Comparison of ENCODE assay signal across 1 cellular context in genomic region chr2:32947484-32948143, GRCh38.
TF ChIP-seq lines count a peak whose summit lies in the region.

No MANE protein-coding gene starts in this region.

TF ChIP-seq in K562, 482 proteins besides CTCF, POLR2A, EP300 and RAD21 (continued from another document and continues in another):
- TF ChIP-seq ARID4B (CRISPR knock-in tag; IDR thresholded peaks at IDR 0.05) (peak; percentile 74), ZNF699 (CRISPR knock-in tag; IDR thresholded peaks at IDR 0.05; ENCODE audit: insufficient replicate concordance) (no peak), SP2 (IDR thresholded peaks at IDR 0.05; ENCODE audit: extremely low read depth, low read depth, low read length, poor library complexity, severe bottlenecking) (no peak), FOSL1 (tag; conservative IDR thresholded peaks at IDR 0.05) (peak; percentile 9; the same call in 1 of the 2 replicates), MGA (IDR thresholded peaks at IDR 0.05) (no peak), ZNF121 (CRISPR knock-in tag; conservative IDR thresholded peaks at IDR 0.05) (no peak), PTTG1 (tag; IDR thresholded peaks at IDR 0.05; ENCODE audit: low read depth) (no peak), TCF3 (CRISPR knock-in tag; IDR thresholded peaks at IDR 0.05) (no peak), TEAD1 (CRISPR knock-in tag; IDR thresholded peaks at IDR 0.05) (peak in 1 of 2 experiments; percentile 61; a peak in 1 of 4 replicates), CREBBP (IDR thresholded peaks at IDR 0.05; ENCODE audit: low read depth, low read length) (no peak), AFF1 (IDR thresholded peaks at IDR 0.05; ENCODE audit: low read depth in 1 of 2, partially characterized antibody in 2 of 2) (no peak), ZBED1 (IDR thresholded peaks at IDR 0.05) (no peak), CBFA2T3 (IDR thresholded peaks at IDR 0.05) (no peak), ZFP91 (CRISPR knock-in tag; IDR thresholded peaks at IDR 0.05) (no peak), ZBTB17 (CRISPR knock-in tag; IDR thresholded peaks at IDR 0.05) (no peak), ZNF263 (CRISPR knock-in tag; IDR thresholded peaks at IDR 0.05; ENCODE audit: borderline replicate concordance) (no peak), SMARCC2 (IDR thresholded peaks at IDR 0.05; ENCODE audit: low read depth) (no peak), IRF9 (tag; IDR thresholded peaks at IDR 0.05) (no peak), KDM2B (CRISPR knock-in tag; IDR thresholded peaks at IDR 0.05) (no peak), THAP7 (CRISPR knock-in tag; IDR thresholded peaks at IDR 0.05) (no peak), COPS2 (conservative IDR thresholded peaks at IDR 0.05) (no peak), TCF7L2 (IDR thresholded peaks at IDR 0.05; ENCODE audit: low read depth, low read length) (no peak), RBFOX2 (IDR thresholded peaks at IDR 0.05; ENCODE audit: low read depth, low read length) (peak; percentile 40; the same call in 1 of the 2 replicates), RBBP5 (IDR thresholded peaks at IDR 0.05; ENCODE audit: borderline replicate concordance, insufficient read depth, low read length, poor library complexity, severe bottlenecking) (peak; percentile 52), THAP12 (CRISPR knock-in tag; IDR thresholded peaks at IDR 0.05) (no peak), SIN3B (IDR thresholded peaks at IDR 0.05; ENCODE audit: low read depth) (peak; percentile 47; the same call in 1 of the 2 replicates), POLR2G (IDR thresholded peaks at IDR 0.05; ENCODE audit: low read depth, low read length) (peak; percentile 72), ZNF165 (CRISPR knock-in tag; IDR thresholded peaks at IDR 0.05; ENCODE audit: borderline replicate concordance) (no peak), ARID2 (IDR thresholded peaks at IDR 0.05) (no peak), ZNF717 (CRISPR knock-in tag; IDR thresholded peaks at IDR 0.05) (no peak), NR1H2 (CRISPR knock-in tag; IDR thresholded peaks at IDR 0.05) (no peak)
